ENCODE assay signal across 8 cellular contexts in genomic region chr22:40044870-40045834, GRCh38. TPM values are rescaled to one million over a fixed set of nuclear protein-coding genes. Genes with fewer than 3 reads are reported as not detected.
DNase-seq lines count a peak whose midpoint lies in the region; ATAC-seq and TF ChIP-seq lines count a peak whose summit lies in the region.

No MANE protein-coding gene starts in this region.

- intact Hi-C loops in CD8-positive, alpha-beta T cell (cut with DNase I, micrococcal nuclease) = loop anchor here (1.0 to 10.0 kb wide), 17 partner anchors 10 to 1728 kb away; partner anchors contain the start of genes ADSL (in 2 of the 2), RPS19BP1 (in 2 of the 2), ATF4 (in 1 of the 2) and CBX7 (in 1 of the 2)
- intact Hi-C loops in left colon (cut with DNase I, micrococcal nuclease) = loop anchor here in 1 of 2 donors (5.0 kb wide), 1 partner anchor 302 kb away; the partner anchor contains the start of gene ADSL

- DNase-seq in CD8-positive, alpha-beta T cell = peak; percentile 63 to 87 (median 78)
- DNase-seq in HuH-7 (ENCODE audit: low spot score) = peak; percentile 47
- peak; percentile 65 for DNase-seq in WTC11 (ENCODE audit: low spot score)
- peak in 25 of 61 donors; percentile 13 to 79 (median 48) for DNase-seq in caudate nucleus (lab: John Stamatoyannopoulos, UW)
- peak; percentile 54 to 71 for DNase-seq in left colon
- DNase-seq in stimulated activated CD4-positive, alpha-beta T cell treated with anti-CD3 and anti-CD28 coated beads, Interleukin-1b, Interleukin-23, amount 100 ng/mL, for 4 hours (ENCODE audit: low read depth in 2 of 2) = peak; percentile 55 to 63

- peak overlapping the region; percentile 86 for H3K4me3 ChIP-seq in CD8-positive, alpha-beta T cell (ENCODE audit: low read depth, low read length)

- POLR2A ChIA-PET in CD8-positive, alpha-beta T cell (lab: Charles Lee) = interaction anchor here (0.5 to 4.0 kb wide), 38 partner anchors 9 to 1241 kb away, joined by 3 to 62 read pairs (median 4); partner anchors contain the start of genes ADSL, ATF4, RPL3 and RPS19BP1
- POLR2A ChIA-PET in WTC11 (lab: Charles Lee) = interaction anchor here (0.5 to 2.1 kb wide), 18 partner anchors 9 to 525 kb away, joined by 3 to 11 read pairs (median 3); partner anchors contain the start of genes ADSL, FAM83F and TNRC6B

- H3K36me3 ChIP-seq in CD8-positive, alpha-beta T cell (ENCODE audit: insufficient read depth, low read length) = no peaks in the 10 kb centered on the region

- no peaks in the 10 kb centered on the region for H3K9me3 Mint-ChIP-seq in CD8-positive, alpha-beta T cell
- H3K9me3 Mint-ChIP-seq in WTC11 = no peaks in the 10 kb centered on the region

- peak; percentile 14 for ATAC-seq in CD8-positive, alpha-beta T cell
- ATAC-seq in GM19463 (IDR thresholded peaks at IDR 0.05; ENCODE audit: unreplicated experiment) = peak; percentile 8
- ATAC-seq in WTC11 = peak; percentile 18
- peak; percentile 33 for ATAC-seq in left colon
- ATAC-seq in GM18517 (IDR thresholded peaks at IDR 0.05; ENCODE audit: unreplicated experiment) = no peak

- H3K27me3 Mint-ChIP-seq in CD8-positive, alpha-beta T cell (ENCODE audit: low read depth) = no peaks in the 10 kb centered on the region
- H3K27me3 Mint-ChIP-seq in WTC11 (ENCODE audit: low read depth) = peaks cover 8% of the 10 kb centered on the region

- H3K4me3 Mint-ChIP-seq in CD8-positive, alpha-beta T cell = peak overlapping the region; percentile 94
- H3K4me3 Mint-ChIP-seq in WTC11 = peak overlapping the region; percentile 93

- H3K27ac ChIP-seq in CD8-positive, alpha-beta T cell (ENCODE audit: low read depth, low read length) = peak overlapping the region; percentile 97
- H3K27ac ChIP-seq in caudate nucleus (ENCODE audit: low read depth, low read length) = peak overlapping the region; percentile 95

- peaks cover 11% of the 10 kb centered on the region for H3K36me3 Mint-ChIP-seq in CD8-positive, alpha-beta T cell
- no peaks in the 10 kb centered on the region for H3K36me3 Mint-ChIP-seq in WTC11

- H3K27me3 ChIP-seq in CD8-positive, alpha-beta T cell (ENCODE audit: insufficient read depth, low read length) = no peaks in the 10 kb centered on the region

- H3K4me1 Mint-ChIP-seq in CD8-positive, alpha-beta T cell (ENCODE audit: low read depth) = peaks cover 45% of the 10 kb centered on the region
- peaks cover 16% of the 10 kb centered on the region for H3K4me1 Mint-ChIP-seq in WTC11

- CTCF ChIA-PET in CD8-positive, alpha-beta T cell (lab: Charles Lee) = interaction anchor here (0.8 to 2.5 kb wide), 8 partner anchors 20 to 551 kb away, joined by 3 to 13 read pairs (median 4); partner anchors contain the start of gene ADSL
- CTCF ChIA-PET in WTC11 (lab: Charles Lee) = interaction anchor here (0.9 to 2.1 kb wide), 9 partner anchors 9 to 486 kb away, joined by 3 to 18 read pairs (median 6); no protein-coding TSS in a partner anchor

- H3K4me1 ChIP-seq in CD8-positive, alpha-beta T cell (ENCODE audit: insufficient read depth, low read length) = peaks cover 31% of the 10 kb centered on the region

- no peaks in the 10 kb centered on the region for H3K9me3 ChIP-seq in CD8-positive, alpha-beta T cell (ENCODE audit: low read length)

- H3K27ac Mint-ChIP-seq in CD8-positive, alpha-beta T cell = peak overlapping the region; percentile 100
- H3K27ac Mint-ChIP-seq in WTC11 = peak overlapping the region; percentile 99

- TF ChIP-seq CTCF in CD8-positive, alpha-beta T cell (IDR thresholded peaks at IDR 0.05) = no peak
- no peak for TF ChIP-seq CTCF in WTC11 (IDR thresholded peaks at IDR 0.05)

TF ChIP-seq in WTC11, 78 proteins besides CTCF, POLR2A, EP300 and RAD21 (continues in another document):
- TF ChIP-seq MYBL2 (CRISPR knock-in tag; IDR thresholded peaks at IDR 0.05) (0 out of 2 replicates have a peak, but pooled peaks have one; percentile 22), ARID4B (CRISPR knock-in tag; IDR thresholded peaks at IDR 0.05; ENCODE audit: borderline replicate concordance) (0 out of 2 replicates have a peak, but pooled peaks have one; percentile 21), ZNF512 (CRISPR knock-in tag; IDR thresholded peaks at IDR 0.05; ENCODE audit: borderline replicate concordance) (no peak), MAX (CRISPR knock-in tag; IDR thresholded peaks at IDR 0.05) (0 out of 2 replicates have a peak, but pooled peaks have one; percentile 45), ZNF396 (CRISPR knock-in tag; IDR thresholded peaks at IDR 0.05; ENCODE audit: borderline replicate concordance) (no peak), ATF3 (CRISPR knock-in tag; conservative IDR thresholded peaks at IDR 0.05) (no peak), ZNF232 (CRISPR knock-in tag; IDR thresholded peaks at IDR 0.05) (0 out of 2 replicates have a peak, but pooled peaks have one; percentile 24), ZNF423 (CRISPR knock-in tag; IDR thresholded peaks at IDR 0.05) (0 out of 2 replicates have a peak, but pooled peaks have one; percentile 22), E2F5 (CRISPR knock-in tag; IDR thresholded peaks at IDR 0.05) (no peak), ESRRA (CRISPR knock-in tag; IDR thresholded peaks at IDR 0.05; ENCODE audit: borderline replicate concordance) (peak; percentile 45; the same call in 1 of the 2 replicates), GABPB1 (CRISPR knock-in tag; IDR thresholded peaks at IDR 0.05) (0 out of 2 replicates have a peak, but pooled peaks have one; percentile 28), FOXK1 (CRISPR knock-in tag; IDR thresholded peaks at IDR 0.05) (peak; percentile 64; the same call in 1 of the 2 replicates), CREB1 (CRISPR knock-in tag; IDR thresholded peaks at IDR 0.05) (0 out of 2 replicates have a peak, but pooled peaks have one; percentile 29), USF2 (CRISPR knock-in tag; IDR thresholded peaks at IDR 0.05) (peak; percentile 47; the same call in 1 of the 2 replicates)

RNA-seq across cellular contexts. Expression of gene FAM83F, which starts 50.4 kb away (rescaled TPM):
- total RNA-seq in CD8-positive, alpha-beta T cell = 10 to 100 TPM; 17.6 to 23.5 TPM
- 33.8 to 43.1 TPM (median 35.4 TPM) in 3 replicates for total RNA-seq in WTC11 (2021)
- total RNA-seq in left colon = 10 to 100 TPM; 35.3 to 44.3 TPM
